ENCODE assay signal across 2 cellular contexts in genomic region chr4:99334880-99335279, GRCh38.
TF ChIP-seq lines count a peak whose summit lies in the region.

No MANE protein-coding gene starts in this region.

TF ChIP-seq in IMR-90, 13 proteins besides CTCF, POLR2A, EP300 and RAD21:
- TF ChIP-seq RFX5 (IDR thresholded peaks at IDR 0.05; ENCODE audit: low read depth, low read length), result no peak
- TF ChIP-seq MXI1 (IDR thresholded peaks at IDR 0.05; ENCODE audit: borderline replicate concordance, low read depth, low read length), result no peak
- no peak for TF ChIP-seq NFE2L2 (IDR thresholded peaks at IDR 0.05; ENCODE audit: low read depth, low read length)
- no peak for TF ChIP-seq USF2 (IDR thresholded peaks at IDR 0.05; ENCODE audit: low read depth, low read length)
- TF ChIP-seq CHD1 (IDR thresholded peaks at IDR 0.05; ENCODE audit: low read depth, low read length), result no peak
- TF ChIP-seq MAZ (IDR thresholded peaks at IDR 0.05; ENCODE audit: borderline replicate concordance, low read depth, low read length), result no peak
- TF ChIP-seq MAFK (IDR thresholded peaks at IDR 0.05; ENCODE audit: low read depth, low read length), result no peak
- no peak for TF ChIP-seq BHLHE40 (IDR thresholded peaks at IDR 0.05; ENCODE audit: low read depth, low read length)
- no peak for TF ChIP-seq FOS (IDR thresholded peaks at IDR 0.05; ENCODE audit: low read depth, low read length)
- TF ChIP-seq CEBPB (IDR thresholded peaks at IDR 0.05; ENCODE audit: low read depth, low read length), result no peak
- no peak for TF ChIP-seq RCOR1 (IDR thresholded peaks at IDR 0.05; ENCODE audit: insufficient replicate concordance, low read length)
- TF ChIP-seq ELK1 (IDR thresholded peaks at IDR 0.05; ENCODE audit: borderline replicate concordance, low read depth, low read length), result no peak
- TF ChIP-seq SMC3 (IDR thresholded peaks at IDR 0.05; ENCODE audit: low read depth, low read length), result no peak

TF ChIP-seq in H1, 55 proteins besides CTCF, POLR2A, EP300 and RAD21:
- TF ChIP-seq SP4 (IDR thresholded peaks at IDR 0.05; ENCODE audit: low read length), result no peak
- TF ChIP-seq RFX5 (IDR thresholded peaks at IDR 0.05; ENCODE audit: borderline replicate concordance, low read depth, low read length), result no peak
- TF ChIP-seq CEBPB (IDR thresholded peaks at IDR 0.05; ENCODE audit: low read depth, low read length), result no peak
- no peak for TF ChIP-seq POLR2AphosphoS5 (IDR thresholded peaks at IDR 0.05; ENCODE audit: low read depth, low read length)
- no peak for TF ChIP-seq KDM4A (IDR thresholded peaks at IDR 0.05; ENCODE audit: low read depth, low read length, severe bottlenecking)
- TF ChIP-seq HDAC2 (IDR thresholded peaks at IDR 0.05; ENCODE audit: borderline replicate concordance in 1 of 2, low read depth in 2 of 2, low read length in 2 of 2), result no peak
- no peak for TF ChIP-seq HDAC6 (IDR thresholded peaks at IDR 0.05; ENCODE audit: low read depth, low read length)
- no peak for TF ChIP-seq TCF12 (IDR thresholded peaks at IDR 0.05; ENCODE audit: low read depth, low read length)
- no peak for TF ChIP-seq USF2 (IDR thresholded peaks at IDR 0.05; ENCODE audit: low read length)
- no peak for TF ChIP-seq JUN (IDR thresholded peaks at IDR 0.05; ENCODE audit: low read depth, low read length)
- TF ChIP-seq YY1 (IDR thresholded peaks at IDR 0.05; ENCODE audit: low read depth, low read length), result no peak
